1 cellular context compared by ENCODE assay signal in the genomic region with DNA sequence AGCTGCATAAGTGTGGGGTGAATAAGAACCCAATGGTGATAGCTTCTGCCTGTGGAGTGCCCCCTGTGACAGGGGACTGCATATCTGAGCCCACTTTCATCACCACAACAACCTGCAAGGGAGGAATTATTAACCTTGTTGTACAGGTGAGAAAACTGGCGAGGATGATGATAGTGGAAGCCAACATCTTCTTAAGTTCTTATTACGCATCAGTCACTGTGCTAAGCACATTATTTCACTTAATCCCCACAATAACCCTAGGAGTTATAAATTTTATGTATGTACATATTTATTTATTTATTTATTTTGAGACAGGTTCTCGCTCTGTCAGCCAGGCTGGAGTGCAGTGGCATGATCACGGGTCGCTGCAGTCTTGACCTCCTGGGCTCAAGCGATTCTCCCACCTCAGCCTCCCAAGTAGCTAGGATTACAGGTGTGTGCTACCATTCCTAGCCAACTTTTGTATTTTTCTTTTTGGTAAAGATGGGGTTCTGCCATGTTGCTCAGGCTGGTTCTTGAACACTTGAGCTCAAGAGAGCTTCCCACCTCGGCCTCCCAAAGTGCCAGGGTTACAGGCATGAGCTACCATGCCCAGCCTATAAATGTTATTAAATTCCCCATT.
TF ChIP-seq lines count a peak whose summit lies in the region.

No MANE protein-coding gene starts in this region.

TF ChIP-seq in K562, 482 proteins besides CTCF, POLR2A, EP300 and RAD21:
- no peak for TF ChIP-seq ZNF507 (tag; conservative IDR thresholded peaks at IDR 0.05)
- peak; percentile 61; the same call in 1 of the 2 replicates for TF ChIP-seq CEBPB (tag; IDR thresholded peaks at IDR 0.05)
- no peak for TF ChIP-seq CHAMP1 (IDR thresholded peaks at IDR 0.05)
- no peak for TF ChIP-seq USF1 (CRISPR knock-in tag; IDR thresholded peaks at IDR 0.05)
- TF ChIP-seq, protein P1, sequence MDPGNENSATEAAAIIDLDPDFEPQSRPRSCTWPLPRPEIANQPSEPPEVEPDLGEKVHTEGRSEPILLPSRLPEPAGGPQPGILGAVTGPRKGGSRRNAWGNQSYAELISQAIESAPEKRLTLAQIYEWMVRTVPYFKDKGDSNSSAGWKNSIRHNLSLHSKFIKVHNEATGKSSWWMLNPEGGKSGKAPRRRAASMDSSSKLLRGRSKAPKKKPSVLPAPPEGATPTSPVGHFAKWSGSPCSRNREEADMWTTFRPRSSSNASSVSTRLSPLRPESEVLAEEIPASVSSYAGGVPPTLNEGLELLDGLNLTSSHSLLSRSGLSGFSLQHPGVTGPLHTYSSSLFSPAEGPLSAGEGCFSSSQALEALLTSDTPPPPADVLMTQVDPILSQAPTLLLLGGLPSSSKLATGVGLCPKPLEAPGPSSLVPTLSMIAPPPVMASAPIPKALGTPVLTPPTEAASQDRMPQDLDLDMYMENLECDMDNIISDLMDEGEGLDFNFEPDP (CRISPR knock-in tag; IDR thresholded peaks at IDR 0.05) = no peak
- no peak for TF ChIP-seq ZBED1 (IDR thresholded peaks at IDR 0.05)
- TF ChIP-seq MCM7 (IDR thresholded peaks at IDR 0.05) = no peak
- TF ChIP-seq CEBPG (CRISPR knock-in tag; IDR thresholded peaks at IDR 0.05) = no peak
- peak; percentile 15 to 85; a peak in 2 of 4 replicates for TF ChIP-seq CEBPG (tag; conservative IDR thresholded peaks at IDR 0.05 in 1 of 2, IDR thresholded peaks at IDR 0.05 in 1 of 2)
- no peak for TF ChIP-seq ARID1B (IDR thresholded peaks at IDR 0.05)
- TF ChIP-seq CBFA2T3 (IDR thresholded peaks at IDR 0.05) = no peak
